1 cellular context compared by ENCODE assay signal in the genomic region with DNA sequence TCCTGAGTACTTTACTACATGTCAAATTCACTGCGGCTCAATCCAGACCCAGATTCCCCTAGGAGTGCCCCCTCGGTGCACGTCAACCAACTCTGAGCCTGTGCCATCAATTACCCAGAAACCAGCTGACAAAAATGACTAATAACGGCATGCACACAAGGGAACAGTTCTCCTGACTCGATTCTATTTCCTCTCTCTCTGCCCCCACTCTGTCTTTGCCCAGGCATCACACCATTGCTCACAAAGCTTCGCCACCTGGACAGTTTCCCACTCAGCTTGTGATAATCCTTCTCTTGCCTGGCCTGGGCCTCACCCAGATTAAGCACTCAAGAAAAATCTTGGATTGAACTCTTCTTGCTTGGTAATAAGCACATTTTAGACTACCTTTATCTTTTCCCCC.
TF ChIP-seq lines count a peak whose summit lies in the region.

No MANE protein-coding gene starts in this region.

TF ChIP-seq in neural cell, 6 proteins besides CTCF, POLR2A, EP300 and RAD21 (continued from another document):
- TF ChIP-seq, protein P1, sequence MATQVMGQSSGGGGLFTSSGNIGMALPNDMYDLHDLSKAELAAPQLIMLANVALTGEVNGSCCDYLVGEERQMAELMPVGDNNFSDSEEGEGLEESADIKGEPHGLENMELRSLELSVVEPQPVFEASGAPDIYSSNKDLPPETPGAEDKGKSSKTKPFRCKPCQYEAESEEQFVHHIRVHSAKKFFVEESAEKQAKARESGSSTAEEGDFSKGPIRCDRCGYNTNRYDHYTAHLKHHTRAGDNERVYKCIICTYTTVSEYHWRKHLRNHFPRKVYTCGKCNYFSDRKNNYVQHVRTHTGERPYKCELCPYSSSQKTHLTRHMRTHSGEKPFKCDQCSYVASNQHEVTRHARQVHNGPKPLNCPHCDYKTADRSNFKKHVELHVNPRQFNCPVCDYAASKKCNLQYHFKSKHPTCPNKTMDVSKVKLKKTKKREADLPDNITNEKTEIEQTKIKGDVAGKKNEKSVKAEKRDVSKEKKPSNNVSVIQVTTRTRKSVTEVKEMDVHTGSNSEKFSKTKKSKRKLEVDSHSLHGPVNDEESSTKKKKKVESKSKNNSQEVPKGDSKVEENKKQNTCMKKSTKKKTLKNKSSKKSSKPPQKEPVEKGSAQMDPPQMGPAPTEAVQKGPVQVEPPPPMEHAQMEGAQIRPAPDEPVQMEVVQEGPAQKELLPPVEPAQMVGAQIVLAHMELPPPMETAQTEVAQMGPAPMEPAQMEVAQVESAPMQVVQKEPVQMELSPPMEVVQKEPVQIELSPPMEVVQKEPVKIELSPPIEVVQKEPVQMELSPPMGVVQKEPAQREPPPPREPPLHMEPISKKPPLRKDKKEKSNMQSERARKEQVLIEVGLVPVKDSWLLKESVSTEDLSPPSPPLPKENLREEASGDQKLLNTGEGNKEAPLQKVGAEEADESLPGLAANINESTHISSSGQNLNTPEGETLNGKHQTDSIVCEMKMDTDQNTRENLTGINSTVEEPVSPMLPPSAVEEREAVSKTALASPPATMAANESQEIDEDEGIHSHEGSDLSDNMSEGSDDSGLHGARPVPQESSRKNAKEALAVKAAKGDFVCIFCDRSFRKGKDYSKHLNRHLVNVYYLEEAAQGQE (IDR thresholded peaks at IDR 0.05; ENCODE audit: borderline replicate concordance) = no peak
- TF ChIP-seq EZH2 (IDR thresholded peaks at IDR 0.05; ENCODE audit: borderline replicate concordance, insufficient read depth, low read length, poor library complexity, severe bottlenecking) = no peak
- no peak for TF ChIP-seq TAF1 (IDR thresholded peaks at IDR 0.05; ENCODE audit: low read depth)
- no peak for TF ChIP-seq SMC3 (conservative IDR thresholded peaks at IDR 0.05; ENCODE audit: poor library complexity)
- no peak for TF ChIP-seq MXI1 (conservative IDR thresholded peaks at IDR 0.05; ENCODE audit: poor library complexity, severe bottlenecking)
